8 cellular contexts compared by ENCODE assay signal in the genomic region with DNA sequence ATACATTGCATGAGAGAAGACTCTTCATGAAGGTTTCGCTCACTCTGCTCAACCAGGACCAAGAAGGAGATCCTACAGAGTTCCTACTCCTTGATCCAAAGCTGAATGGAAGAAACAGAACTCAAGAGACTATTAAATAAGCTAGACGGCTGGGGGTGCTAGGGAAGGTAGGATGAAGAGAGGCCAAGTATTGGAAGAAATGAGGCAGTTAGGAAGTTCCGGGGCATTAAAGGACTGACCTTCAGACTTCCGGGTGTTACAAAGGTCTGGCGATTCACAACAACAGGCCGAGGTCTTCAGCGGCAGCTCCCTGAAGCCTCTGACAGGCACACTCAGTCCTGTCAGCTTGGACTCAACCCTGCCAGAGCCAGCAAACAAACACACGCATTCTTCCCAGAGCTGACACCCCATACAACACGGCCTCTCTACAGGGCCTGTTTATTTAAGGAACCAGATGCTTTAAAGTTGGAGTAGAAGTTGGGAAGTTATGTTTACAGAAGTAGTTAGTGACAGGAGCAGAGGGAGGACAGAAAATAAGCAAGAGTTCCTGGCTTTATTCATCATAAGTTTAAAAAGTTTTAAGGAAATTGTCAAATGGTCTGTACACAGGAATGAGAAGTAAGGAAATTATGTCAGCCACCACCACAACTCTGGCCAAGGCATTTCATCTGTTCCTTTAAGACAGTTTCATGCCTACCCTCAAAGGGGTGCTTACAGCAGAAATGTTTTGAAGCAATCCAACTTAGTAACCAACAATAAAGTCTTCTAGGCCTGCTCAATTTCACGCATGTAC. TPM values are rescaled to one million over a fixed set of nuclear protein-coding genes. Genes with fewer than 3 reads are reported as not detected.
DNase-seq lines count a peak whose midpoint lies in the region; ATAC-seq, FAIRE-seq and TF ChIP-seq lines count a peak whose summit lies in the region.

No MANE protein-coding gene starts in this region.

- H3K27me3 ChIP-seq in duodenal mucosa (ENCODE audit: control insufficient read depth in 1 of 2, insufficient read depth in 2 of 2, low read length in 2 of 2) (no peaks in the 10 kb centered on the region), mucosa of rectum (ENCODE audit: control insufficient read depth in 2 of 2, insufficient read depth in 2 of 2, low read length in 2 of 2) (no peaks in the 10 kb centered on the region)

- no peak for TF ChIP-seq CTCF in A549 (IDR thresholded peaks at IDR 0.05)

- TF ChIP-seq RAD21 in A549 (conservative IDR thresholded peaks at IDR 0.05 in 1 of 2, IDR thresholded peaks at IDR 0.05 in 1 of 2) = no peak

- no peak for FAIRE-seq in A549 (lab: Jason Lieb, UNC)

- TF ChIP-seq EP300 in A549 (IDR thresholded peaks at IDR 0.05) = no peak

- H3K36me3 ChIP-seq in duodenal mucosa (ENCODE audit: control insufficient read depth in 1 of 2, insufficient read depth in 2 of 2, low read length in 2 of 2) (no peaks in the 10 kb centered on the region), mucosa of rectum (ENCODE audit: control insufficient read depth in 2 of 2, insufficient read depth in 2 of 2, low read length in 2 of 2) (no peaks in the 10 kb centered on the region)

- CTCF ChIA-PET in A549 (lab: Yijun Ruan, JAX) = interaction anchor here (0.6 to 1.8 kb wide), 5 partner anchors 10 to 330 kb away, joined by 3 to 9 read pairs (median 3); a partner anchor contains a TSS

- 30% methylated on average over 10 of the region's 10 CpGs for WGBS in A549 (ENCODE audit: missing lambda C conversion rate)

- peak in 1 of 2 experiments; percentile 45; a peak in 3 of 6 replicates for ATAC-seq in A549
- no peak for ATAC-seq in GM19395 (IDR thresholded peaks at IDR 0.05; ENCODE audit: unreplicated experiment)
- ATAC-seq in HG02870 (IDR thresholded peaks at IDR 0.05; ENCODE audit: unreplicated experiment) = no peak

- peak overlapping the region; percentile 57 for H3K4me2 ChIP-seq in A549

- H3K9ac ChIP-seq in duodenal mucosa (ENCODE audit: low read depth in 1 of 2, low read length in 2 of 2) = peak overlapping the region in 1 of 2 donors; percentile 41
- H3K9ac ChIP-seq in mucosa of rectum (ENCODE audit: low read depth in 1 of 2, low read length in 2 of 2) = peak overlapping the region; percentile 4 to 36

- H3K9me3 ChIP-seq in A549 (no peaks in the 10 kb centered on the region), duodenal mucosa (ENCODE audit: control insufficient read depth in 1 of 2, low read length in 2 of 2) (no peaks in the 10 kb centered on the region), mucosa of rectum (ENCODE audit: control insufficient read depth in 2 of 2, low read length in 2 of 2) (no peaks in the 10 kb centered on the region)

- no peak for TF ChIP-seq POLR2A in A549 (IDR thresholded peaks at IDR 0.05; ENCODE audit: low read length)

- H3K27ac ChIP-seq in A549 = peak overlapping the region in 1 of 2 experiments; percentile 66; a peak in 2 of 6 replicates
- peak overlapping the region; percentile 76 for H3K27ac ChIP-seq in duodenal mucosa (ENCODE audit: low read depth, low read length)
- peak overlapping the region; percentile 77 to 81 for H3K27ac ChIP-seq in mucosa of rectum (ENCODE audit: low read depth in 2 of 2, low read length in 2 of 2)

- no peak overlapping the region for H3K4me3 ChIP-seq in A549
- peak overlapping the region; percentile 0 to 36 for H3K4me3 ChIP-seq in duodenal mucosa (ENCODE audit: low read depth in 1 of 2, low read length in 2 of 2)
- peak overlapping the region; percentile 37 to 46 for H3K4me3 ChIP-seq in mucosa of rectum (ENCODE audit: low read length in 2 of 2)

- POLR2A ChIA-PET in A549 (lab: Yijun Ruan, JAX) = interaction anchor here (1.3 kb wide), 1 partner anchor 110 kb away, joined by 3 read pairs; a partner anchor contains a TSS

- H3K4me1 ChIP-seq in A549 (peaks cover 29% of the 10 kb centered on the region; the same call in 2 of the 3 replicates), duodenal mucosa (ENCODE audit: control insufficient read depth in 1 of 2, insufficient read depth in 2 of 2, low read length in 2 of 2) (peaks cover 26 to 58% of the 10 kb centered on the region in 2 donors), mucosa of rectum (ENCODE audit: control insufficient read depth in 2 of 2, insufficient read depth in 2 of 2, low read length in 2 of 2) (peaks cover 27 to 32% of the 10 kb centered on the region in 2 donors)

- peak in 1 of 2 experiments; percentile 18 for DNase-seq in A549 (ENCODE audit: low read depth in 1 of 2, low spot score in 1 of 2)
- DNase-seq in MV-4-11 (lab: John Stamatoyannopoulos, UW) = peak; percentile 64
- no peak for DNase-seq in NCI-H2196 (lab: John Stamatoyannopoulos, UW; ENCODE audit: unreplicated experiment)
- no peak for DNase-seq in stimulated activated CD4-positive, alpha-beta T cell treated with anti-CD3 and anti-CD28 coated beads, Interleukin-4, amount 100 ng/mL, for 1 hour

TF ChIP-seq in A549, 52 proteins besides CTCF, POLR2A, EP300 and RAD21:
- no peak for TF ChIP-seq MAZ (IDR thresholded peaks at IDR 0.05; ENCODE audit: borderline replicate concordance, low read depth, low read length)
- TF ChIP-seq EHF (CRISPR knock-in tag; IDR thresholded peaks at IDR 0.05) = no peak
- TF ChIP-seq, protein P1, sequence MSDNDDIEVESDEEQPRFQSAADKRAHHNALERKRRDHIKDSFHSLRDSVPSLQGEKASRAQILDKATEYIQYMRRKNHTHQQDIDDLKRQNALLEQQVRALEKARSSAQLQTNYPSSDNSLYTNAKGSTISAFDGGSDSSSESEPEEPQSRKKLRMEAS (IDR thresholded peaks at IDR 0.05) = no peak
- TF ChIP-seq ZSCAN20 (CRISPR knock-in tag; IDR thresholded peaks at IDR 0.05) = no peak
- TF ChIP-seq, protein P2, sequence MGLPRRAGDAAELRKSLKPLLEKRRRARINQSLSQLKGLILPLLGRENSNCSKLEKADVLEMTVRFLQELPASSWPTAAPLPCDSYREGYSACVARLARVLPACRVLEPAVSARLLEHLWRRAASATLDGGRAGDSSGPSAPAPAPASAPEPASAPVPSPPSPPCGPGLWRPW (IDR thresholded peaks at IDR 0.05) = no peak
- TF ChIP-seq, protein P3, sequence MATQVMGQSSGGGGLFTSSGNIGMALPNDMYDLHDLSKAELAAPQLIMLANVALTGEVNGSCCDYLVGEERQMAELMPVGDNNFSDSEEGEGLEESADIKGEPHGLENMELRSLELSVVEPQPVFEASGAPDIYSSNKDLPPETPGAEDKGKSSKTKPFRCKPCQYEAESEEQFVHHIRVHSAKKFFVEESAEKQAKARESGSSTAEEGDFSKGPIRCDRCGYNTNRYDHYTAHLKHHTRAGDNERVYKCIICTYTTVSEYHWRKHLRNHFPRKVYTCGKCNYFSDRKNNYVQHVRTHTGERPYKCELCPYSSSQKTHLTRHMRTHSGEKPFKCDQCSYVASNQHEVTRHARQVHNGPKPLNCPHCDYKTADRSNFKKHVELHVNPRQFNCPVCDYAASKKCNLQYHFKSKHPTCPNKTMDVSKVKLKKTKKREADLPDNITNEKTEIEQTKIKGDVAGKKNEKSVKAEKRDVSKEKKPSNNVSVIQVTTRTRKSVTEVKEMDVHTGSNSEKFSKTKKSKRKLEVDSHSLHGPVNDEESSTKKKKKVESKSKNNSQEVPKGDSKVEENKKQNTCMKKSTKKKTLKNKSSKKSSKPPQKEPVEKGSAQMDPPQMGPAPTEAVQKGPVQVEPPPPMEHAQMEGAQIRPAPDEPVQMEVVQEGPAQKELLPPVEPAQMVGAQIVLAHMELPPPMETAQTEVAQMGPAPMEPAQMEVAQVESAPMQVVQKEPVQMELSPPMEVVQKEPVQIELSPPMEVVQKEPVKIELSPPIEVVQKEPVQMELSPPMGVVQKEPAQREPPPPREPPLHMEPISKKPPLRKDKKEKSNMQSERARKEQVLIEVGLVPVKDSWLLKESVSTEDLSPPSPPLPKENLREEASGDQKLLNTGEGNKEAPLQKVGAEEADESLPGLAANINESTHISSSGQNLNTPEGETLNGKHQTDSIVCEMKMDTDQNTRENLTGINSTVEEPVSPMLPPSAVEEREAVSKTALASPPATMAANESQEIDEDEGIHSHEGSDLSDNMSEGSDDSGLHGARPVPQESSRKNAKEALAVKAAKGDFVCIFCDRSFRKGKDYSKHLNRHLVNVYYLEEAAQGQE (IDR thresholded peaks at IDR 0.05) = no peak
- TF ChIP-seq, protein P4, sequence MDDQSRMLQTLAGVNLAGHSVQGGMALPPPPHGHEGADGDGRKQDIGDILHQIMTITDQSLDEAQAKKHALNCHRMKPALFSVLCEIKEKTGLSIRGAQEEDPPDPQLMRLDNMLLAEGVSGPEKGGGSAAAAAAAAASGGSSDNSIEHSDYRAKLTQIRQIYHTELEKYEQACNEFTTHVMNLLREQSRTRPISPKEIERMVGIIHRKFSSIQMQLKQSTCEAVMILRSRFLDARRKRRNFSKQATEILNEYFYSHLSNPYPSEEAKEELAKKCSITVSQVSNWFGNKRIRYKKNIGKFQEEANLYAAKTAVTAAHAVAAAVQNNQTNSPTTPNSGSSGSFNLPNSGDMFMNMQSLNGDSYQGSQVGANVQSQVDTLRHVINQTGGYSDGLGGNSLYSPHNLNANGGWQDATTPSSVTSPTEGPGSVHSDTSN (IDR thresholded peaks at IDR 0.05) = no peak
- TF ChIP-seq POLR2AphosphoS2 (conservative IDR thresholded peaks at IDR 0.05; ENCODE audit: low read length) = no peak
- TF ChIP-seq EHMT2 (IDR thresholded peaks at IDR 0.05; ENCODE audit: low read depth) = no peak
- no peak for TF ChIP-seq RCOR1 (IDR thresholded peaks at IDR 0.05; ENCODE audit: low read depth, low read length)
- TF ChIP-seq, protein P5, sequence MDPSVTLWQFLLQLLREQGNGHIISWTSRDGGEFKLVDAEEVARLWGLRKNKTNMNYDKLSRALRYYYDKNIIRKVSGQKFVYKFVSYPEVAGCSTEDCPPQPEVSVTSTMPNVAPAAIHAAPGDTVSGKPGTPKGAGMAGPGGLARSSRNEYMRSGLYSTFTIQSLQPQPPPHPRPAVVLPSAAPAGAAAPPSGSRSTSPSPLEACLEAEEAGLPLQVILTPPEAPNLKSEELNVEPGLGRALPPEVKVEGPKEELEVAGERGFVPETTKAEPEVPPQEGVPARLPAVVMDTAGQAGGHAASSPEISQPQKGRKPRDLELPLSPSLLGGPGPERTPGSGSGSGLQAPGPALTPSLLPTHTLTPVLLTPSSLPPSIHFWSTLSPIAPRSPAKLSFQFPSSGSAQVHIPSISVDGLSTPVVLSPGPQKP (IDR thresholded peaks at IDR 0.05; ENCODE audit: low read depth, low read length) = no peak

RNA-seq across cellular contexts. Expression of a gene that starts 4.7 kb away (rescaled TPM):
- polyA plus RNA-seq in A549 (2011; rRNA removed) = 13.8 and 14.7 TPM in 2 replicates
- polyA plus RNA-seq in A549 (2012; cell fraction: cytosol; rRNA removed) = 1.5 and 2.0 TPM in 2 replicates
- polyA plus RNA-seq in A549 (2012; cell fraction: nucleus; rRNA removed) = 2.3 and 3.7 TPM in 2 replicates
- 5.0 to 6.7 TPM (median 6.0 TPM) in 3 replicates for polyA plus RNA-seq in A549 (2017; fragmentation: RNase III; extraction: RNeasy Plus Mini Kit Qiagen cat#74134 plus additional on column Dnase treatment)
- 50.6 and 53.3 TPM in 2 replicates for polyA minus RNA-seq in A549 (2011; rRNA and poly(A)+ RNA removed)

RNA-seq across cellular contexts. Expression of a gene that starts 33.3 kb away (rescaled TPM):
- polyA plus RNA-seq in A549 (2011; rRNA removed) = 140 and 147 TPM in 2 replicates
- 103 and 116 TPM in 2 replicates for polyA plus RNA-seq in A549 (2012; cell fraction: cytosol; rRNA removed)
- polyA plus RNA-seq in A549 (2012; cell fraction: nucleus; rRNA removed) = 43.3 and 48.8 TPM in 2 replicates
- polyA plus RNA-seq in A549 (2017; fragmentation: RNase III; extraction: RNeasy Plus Mini Kit Qiagen cat#74134 plus additional on column Dnase treatment) = 92.7 to 99.6 TPM (median 93.7 TPM) in 3 replicates
- polyA minus RNA-seq in A549 (2011; rRNA and poly(A)+ RNA removed) = 39.2 and 44.6 TPM in 2 replicates
